3 cellular contexts compared by ENCODE assay signal in genomic region chr17:30378191-30378796, GRCh38.
TF ChIP-seq lines count a peak whose summit lies in the region.

No MANE protein-coding gene starts in this region.

TF ChIP-seq in SK-N-SH, 30 proteins besides CTCF, POLR2A, EP300 and RAD21:
- TF ChIP-seq REST (IDR thresholded peaks at IDR 0.05; ENCODE audit: low read depth, low read length), result no peak
- no peak for TF ChIP-seq SMC3 (IDR thresholded peaks at IDR 0.05; ENCODE audit: low read depth, low read length)
- TF ChIP-seq ZBTB33 (IDR thresholded peaks at IDR 0.05; ENCODE audit: borderline replicate concordance, low read depth), result no peak

TF ChIP-seq in SK-N-SH treated with all-trans-retinoic acid at 6 μM for 48 hours, 23 proteins besides CTCF, POLR2A, EP300 and RAD21 (continued from another document):
- TF ChIP-seq TCF4 (CRISPR knock-in tag; IDR thresholded peaks at IDR 0.05; ENCODE audit: borderline replicate concordance) (no peak), ESRRG (CRISPR knock-in tag; IDR thresholded peaks at IDR 0.05) (no peak), GLIS3 (CRISPR knock-in tag; IDR thresholded peaks at IDR 0.05) (no peak), SNAI2 (CRISPR knock-in tag; IDR thresholded peaks at IDR 0.05) (no peak), PATZ1 (CRISPR knock-in tag; IDR thresholded peaks at IDR 0.05; ENCODE audit: borderline replicate concordance) (no peak), CSDC2 (CRISPR knock-in tag; IDR thresholded peaks at IDR 0.05) (no peak)

TF ChIP-seq in HepG2, 621 proteins besides CTCF, POLR2A, EP300 and RAD21 (continues in another document):
- TF ChIP-seq SIX4 (CRISPR knock-in tag; IDR thresholded peaks at IDR 0.05) (0 out of 2 replicates have a peak, but pooled peaks have one; percentile 35), CBFB (CRISPR knock-in tag; IDR thresholded peaks at IDR 0.05) (no peak), TBP (CRISPR knock-in tag; IDR thresholded peaks at IDR 0.05) (no peak), ZNF138 (CRISPR knock-in tag; IDR thresholded peaks at IDR 0.05; ENCODE audit: low read depth) (0 out of 2 replicates have a peak, but pooled peaks have one; percentile 55), HCFC1 (IDR thresholded peaks at IDR 0.05; ENCODE audit: low read depth, low read length) (no peak), GTF2F1 (IDR thresholded peaks at IDR 0.05; ENCODE audit: low read length) (no peak), POLR2AphosphoS5 (IDR thresholded peaks at IDR 0.05; ENCODE audit: low read depth, low read length) (no peak), SRY (CRISPR knock-in tag; IDR thresholded peaks at IDR 0.05) (peak; percentile 74), ZNF33B (CRISPR knock-in tag; IDR thresholded peaks at IDR 0.05) (peak; percentile 70; the same call in 1 of the 2 replicates), ZNF383 (CRISPR knock-in tag; IDR thresholded peaks at IDR 0.05; ENCODE audit: borderline replicate concordance) (no peak), ZNF629 (CRISPR knock-in tag; conservative IDR thresholded peaks at IDR 0.05) (no peak), ATF5 (CRISPR knock-in tag; IDR thresholded peaks at IDR 0.05; ENCODE audit: low read depth) (peak; percentile 73; the same call in 1 of the 2 replicates), IKZF5 (CRISPR knock-in tag; IDR thresholded peaks at IDR 0.05) (0 out of 2 replicates have a peak, but pooled peaks have one; percentile 15), NBN (conservative IDR thresholded peaks at IDR 0.05) (no peak), ZNF563 (CRISPR knock-in tag; IDR thresholded peaks at IDR 0.05) (peak; percentile 90), SPEN (CRISPR knock-in tag; IDR thresholded peaks at IDR 0.05; ENCODE audit: low read depth) (no peak), ZNF24 (IDR thresholded peaks at IDR 0.05) (no peak), MXD3 (CRISPR knock-in tag; IDR thresholded peaks at IDR 0.05) (peak; percentile 81), THAP11 (CRISPR knock-in tag; IDR thresholded peaks at IDR 0.05) (peak; percentile 43; the same call in 1 of the 2 replicates), ZNF562 (CRISPR knock-in tag; IDR thresholded peaks at IDR 0.05; ENCODE audit: borderline replicate concordance) (no peak; the same call in 1 of the 2 replicates), HMG20B (CRISPR knock-in tag; conservative IDR thresholded peaks at IDR 0.05) (no peak), RERE (CRISPR knock-in tag; IDR thresholded peaks at IDR 0.05; ENCODE audit: low read depth) (no peak), MXI1 (IDR thresholded peaks at IDR 0.05; ENCODE audit: borderline replicate concordance, low read depth, low read length) (no peak), HINFP (CRISPR knock-in tag; IDR thresholded peaks at IDR 0.05; ENCODE audit: low read depth) (no peak; the same call in 1 of the 2 replicates), ZNF329 (CRISPR knock-in tag; IDR thresholded peaks at IDR 0.05; ENCODE audit: low read depth) (0 out of 2 replicates have a peak, but pooled peaks have one; percentile 14), ATM (IDR thresholded peaks at IDR 0.05; ENCODE audit: borderline replicate concordance) (no peak), SMYD3 (CRISPR knock-in tag; IDR thresholded peaks at IDR 0.05) (peak; percentile 51; the same call in 1 of the 2 replicates), ZNF567 (CRISPR knock-in tag; IDR thresholded peaks at IDR 0.05; ENCODE audit: borderline replicate concordance) (0 out of 2 replicates have a peak, but pooled peaks have one; percentile 42), CHD2 (IDR thresholded peaks at IDR 0.05; ENCODE audit: low read depth, low read length) (no peak), ZNF414 (CRISPR knock-in tag; IDR thresholded peaks at IDR 0.05) (no peak), RFX5 (IDR thresholded peaks at IDR 0.05; ENCODE audit: low read depth, low read length) (no peak), ZNF574 (CRISPR knock-in tag; IDR thresholded peaks at IDR 0.05) (peak; percentile 21; the same call in 1 of the 2 replicates), XBP1 (CRISPR knock-in tag; IDR thresholded peaks at IDR 0.05) (no peak), ZNF724P (CRISPR knock-in tag; IDR thresholded peaks at IDR 0.05; ENCODE audit: borderline replicate concordance) (no peak), NCOA5 (CRISPR knock-in tag; IDR thresholded peaks at IDR 0.05) (no peak), MTERF4 (CRISPR knock-in tag; IDR thresholded peaks at IDR 0.05) (peak; percentile 28; the same call in 1 of the 2 replicates), KLF15 (CRISPR knock-in tag; IDR thresholded peaks at IDR 0.05; ENCODE audit: borderline replicate concordance) (0 out of 2 replicates have a peak, but pooled peaks have one; percentile 77), MLXIP (CRISPR knock-in tag; IDR thresholded peaks at IDR 0.05; ENCODE audit: borderline replicate concordance) (0 out of 2 replicates have a peak, but pooled peaks have one; percentile 70), ZNF678 (CRISPR knock-in tag; IDR thresholded peaks at IDR 0.05) (peak; percentile 48; the same call in 1 of the 2 replicates), RBM22 (optimal IDR thresholded peaks at IDR 0.05; ENCODE audit: low read length) (no peak), RARA (CRISPR knock-in tag; IDR thresholded peaks at IDR 0.05) (peak; percentile 17; the same call in 1 of the 2 replicates), SIN3B (IDR thresholded peaks at IDR 0.05; ENCODE audit: low read length) (no peak), ZNF652 (CRISPR knock-in tag; IDR thresholded peaks at IDR 0.05; ENCODE audit: borderline replicate concordance, low read depth) (no peak), PHF8 (CRISPR knock-in tag; IDR thresholded peaks at IDR 0.05) (no peak)
